8 cellular contexts compared by ENCODE assay signal in the genomic region with DNA sequence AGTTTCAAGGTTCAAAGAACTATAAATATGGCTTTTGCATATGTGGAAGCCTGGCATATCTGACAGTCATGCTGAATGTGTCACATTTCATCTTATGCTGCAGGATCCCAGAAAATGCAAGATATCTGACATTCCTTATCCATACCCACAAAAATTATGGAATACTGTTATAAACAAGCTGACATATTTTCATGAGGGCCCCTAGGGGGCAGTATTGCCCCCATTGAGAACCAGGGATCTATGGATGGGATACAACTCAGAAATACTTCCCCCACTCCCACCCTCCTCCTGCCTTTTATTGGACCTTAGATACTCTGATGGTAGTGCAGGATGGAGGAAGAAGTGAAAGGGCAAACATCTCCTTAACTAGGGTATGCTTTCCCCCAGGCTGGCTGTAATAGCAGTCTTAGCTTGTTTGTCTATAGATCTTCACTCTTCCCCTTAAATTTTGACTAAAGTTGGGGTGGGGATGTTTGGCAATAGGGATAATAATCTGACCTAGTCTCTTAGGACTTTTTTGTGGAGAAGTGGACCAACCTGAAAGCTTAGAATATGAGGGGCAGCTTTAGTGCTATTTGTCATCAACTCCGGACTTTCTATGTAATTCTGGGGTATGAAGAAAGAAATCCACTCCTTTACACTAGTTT. TPM values are rescaled to one million over a fixed set of nuclear protein-coding genes. Genes with fewer than 3 reads are reported as not detected.
DNase-seq lines count a peak whose midpoint lies in the region; TF ChIP-seq lines count a peak whose summit lies in the region.
"Had no signal": no experiment of that assay in that cellular context is flagged by ENCODE, and none has a peak within 500 bp of the region (broad histone marks: within the 10 kb centered on the region; RNA-seq: fewer than 3 reads in every experiment).

No MANE protein-coding gene starts in this region.

- H3K27me3 ChIP-seq in Karpas-422 (ENCODE audit: low read length) (0 out of 2 replicates have a peak, but pooled peaks cover 3% of the 10 kb centered on the region), adrenal gland (no peaks in the 10 kb centered on the region), kidney epithelial cell (ENCODE audit: control insufficient read depth, insufficient read depth, low read length) (no peaks in the 10 kb centered on the region)

- no peak overlapping the region for H2AFZ ChIP-seq in Karpas-422 (ENCODE audit: low read length)

- H3K79me2 ChIP-seq in Karpas-422 (ENCODE audit: low read length): no peaks in the 10 kb centered on the region

- no peak overlapping the region for H3K9ac ChIP-seq in Karpas-422 (ENCODE audit: low read length)

- H3K4me2 ChIP-seq in Karpas-422 (ENCODE audit: low read depth, low read length, poor library complexity, severe bottlenecking): no peak overlapping the region

- WGBS in adrenal gland, 4 donors: 92 to 100% (median 96%) methylated on average over 1 of the region's 1 CpG

- H3K9me2 ChIP-seq in Karpas-422 (replicated peaks; ENCODE audit: insufficient read depth, low read length): no peaks in the 10 kb centered on the region

- H3K4me3 ChIP-seq in GM12864 (ENCODE audit: low read depth, low read length): no peak overlapping the region
- H3K4me3 ChIP-seq in Karpas-422 (ENCODE audit: low read length): no peak overlapping the region
- H3K4me3 ChIP-seq in adrenal gland: no peak overlapping the region
- no peak overlapping the region for H3K4me3 ChIP-seq in kidney epithelial cell (ENCODE audit: low read depth, low read length)
- H3K4me3 ChIP-seq: skin epidermis had no signal

- H4K20me1 ChIP-seq in Karpas-422 (ENCODE audit: insufficient read depth, low read depth, low read length): no peaks in the 10 kb centered on the region

- H3K36me3 ChIP-seq in Karpas-422 (ENCODE audit: insufficient read depth, low read length) (no peaks in the 10 kb centered on the region), adrenal gland (replicated peaks in 1 of 2) (no peaks in the 10 kb centered on the region), kidney epithelial cell (ENCODE audit: control insufficient read depth, insufficient read depth, low read length) (no peaks in the 10 kb centered on the region)

- H3K27ac ChIP-seq in Karpas-422 (ENCODE audit: low read length) (no peak overlapping the region), adrenal gland (no peak overlapping the region)
- H3K27ac ChIP-seq: skin epidermis had no signal

- TF ChIP-seq CTCF in GM12864 (IDR thresholded peaks at IDR 0.05; ENCODE audit: low read depth, low read length, missing control alignments) (peak; percentile 80), adrenal gland (IDR thresholded peaks at IDR 0.05) (peak; percentile 39 to 79 (median 63)), kidney epithelial cell (IDR thresholded peaks at IDR 0.05; ENCODE audit: insufficient read depth, low read length, poor library complexity, severe bottlenecking) (peak; percentile 83)

- H3K4me1 ChIP-seq in Karpas-422 (ENCODE audit: low read length): no peaks in the 10 kb centered on the region
- H3K4me1 ChIP-seq in adrenal gland (replicated peaks in 1 of 2): no peaks in the 10 kb centered on the region

- H3K9me3 ChIP-seq in Karpas-422 (ENCODE audit: low read length) (no peaks in the 10 kb centered on the region), adrenal gland (replicated peaks in 1 of 3) (no peaks in the 10 kb centered on the region)

- DNase-seq in GM12864 (ENCODE audit: low read depth) (no peak), Karpas-422 (peak; percentile 61), adrenal gland (peak in 2 of 7 donors; percentile 18 to 34), kidney epithelial cell (ENCODE audit: low read depth) (no peak), ureter (ENCODE audit: low spot score) (no peak), NCI-H2196 treated with DMSO at 0.1 percent for 48 hours (lab: John Stamatoyannopoulos, UW; ENCODE audit: unreplicated experiment) (no peak), NCI-H2107 treated with DMSO at 0.1 percent for 48 hours (lab: John Stamatoyannopoulos, UW; ENCODE audit: unreplicated experiment) (no peak)

- intact Hi-C loops in adrenal gland (cut with DNase I): loop anchor here (5.0 to 10.0 kb wide), 3 partner anchors 179 to 319 kb away; no protein-coding TSS in a partner anchor

- TF ChIP-seq POLR2A in adrenal gland (IDR thresholded peaks at IDR 0.05): no peak

RNA-seq across cellular contexts. Expression of gene GNGT1, which starts 3.5 kb away (rescaled TPM):
- not detected in 2 replicates for total RNA-seq in Karpas-422 (2014; rRNA removed; shearing (Covaris generic); ENCODE audit: low replicate concordance)
- total RNA-seq in adrenal gland (not detected), kidney epithelial cell (not detected in 2 replicates), ureter (0.70 TPM)
- polyA plus RNA-seq in adrenal gland: not detected

RNA-seq across cellular contexts. Expression of gene TFPI2, which starts 12.3 kb away (rescaled TPM):
- not detected in 2 replicates for total RNA-seq in Karpas-422 (2014; rRNA removed; shearing (Covaris generic); ENCODE audit: low replicate concordance)
- total RNA-seq in adrenal gland (10 to 100 TPM in 6 of 8 donors, 1 to 10 TPM in 2; 7.4 to 87.8 (median 39.6) TPM), kidney epithelial cell (33.7 and 52.9 TPM in 2 replicates), ureter (1.3 TPM)
- polyA plus RNA-seq in adrenal gland: 10 to 100 TPM; 15.3 to 27.4 (median 19.4) TPM

RNA-seq across cellular contexts. Expression of gene GNG11, which starts 18.6 kb away (rescaled TPM):
- total RNA-seq in Karpas-422 (2014; rRNA removed; shearing (Covaris generic); ENCODE audit: low replicate concordance): not detected in 2 replicates
- total RNA-seq in adrenal gland: 10 to 100 TPM in 6 of 8 donors, 1 to 10 TPM in 2; 8.3 to 23.6 (median 15.8) TPM
- polyA plus RNA-seq in adrenal gland: 10 to 100 TPM in 2 of 3 donors, 1 to 10 TPM in 1; 9.4 to 39.0 (median 33.6) TPM
- total RNA-seq in kidney epithelial cell: 12.6 and 14.8 TPM in 2 replicates
- total RNA-seq in ureter: 9.1 TPM
